ENCODE assay signal across 23 cellular contexts in the genomic region with DNA sequence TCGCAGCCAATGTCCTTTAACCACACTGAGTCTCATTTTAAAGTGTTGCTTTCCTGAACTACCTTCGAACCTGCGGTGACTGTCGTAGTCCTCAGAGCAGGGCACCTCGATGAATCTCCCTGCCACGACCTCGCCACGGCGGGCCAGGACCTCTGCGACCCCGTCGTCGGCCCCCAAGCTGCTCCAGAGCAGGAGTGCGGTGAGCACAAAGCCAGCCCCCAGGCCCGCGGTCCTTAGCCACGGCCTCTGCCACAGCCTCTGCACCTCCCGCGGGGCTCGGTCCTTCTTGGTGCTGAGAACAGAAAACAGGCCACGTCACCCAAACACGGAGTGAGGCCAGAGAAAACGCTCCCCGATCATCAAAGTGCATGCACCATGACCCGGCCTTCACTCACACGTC. TPM values are rescaled to one million over a fixed set of nuclear protein-coding genes. Genes with fewer than 3 reads are reported as not detected.
"Had no signal": no experiment of that assay in that cellular context is flagged by ENCODE, and none has a peak within 500 bp of the region (broad histone marks: within the 10 kb centered on the region; RNA-seq: fewer than 3 reads in every experiment).

No MANE protein-coding gene starts in this region.

- FAIRE-seq: colon, islet of Langerhans had no signal

- H3K27ac Mint-ChIP-seq: activated CD4-positive, alpha-beta memory T cell treated with anti-CD3 and anti-CD28 coated beads for 36 hours; activated naive CD4-positive, alpha-beta T cell treated with anti-CD3 and anti-CD28 coated beads for 36 hours; memory B cell had no signal

- H3K27me3 Mint-ChIP-seq: activated CD4-positive, alpha-beta memory T cell treated with anti-CD3 and anti-CD28 coated beads for 36 hours; memory B cell had no signal

- H3K4me3 ChIP-seq: adrenal gland, ascending aorta, gastroesophageal sphincter, heart left ventricle, sigmoid colon, smooth muscle cell, testis, vagina had no signal

- DNase-seq: activated CD4-positive, alpha-beta memory T cell treated with anti-CD3 and anti-CD28 coated beads for 36 hours; activated CD4-positive, alpha-beta T cell treated with anti-CD3 and anti-CD28 coated beads for 1 hour; activated effector memory CD4-positive, alpha-beta T cell treated with Interleukin-2 at 50 U/mL for 16 hours; activated naive CD4-positive, alpha-beta T cell treated with anti-CD3 and anti-CD28 coated beads for 36 hours; activated T-cell treated with anti-CD3 and anti-CD28 coated beads, Interleukin-2, amount 50 U/mL, for 48 hours; central memory CD4-positive, alpha-beta T cell had no signal

- H3K9me3 ChIP-seq: adrenal gland, ascending aorta, gastroesophageal sphincter, heart left ventricle, sigmoid colon, testis, vagina had no signal

- H3K27me3 ChIP-seq: adrenal gland, ascending aorta, dorsolateral prefrontal cortex, gastroesophageal sphincter, heart left ventricle, sigmoid colon, testis, vagina had no signal

- H3K36me3 ChIP-seq: ascending aorta had no signal

- H3K27ac ChIP-seq: adrenal gland, ascending aorta, dorsolateral prefrontal cortex, epithelial cell of prostate, gastroesophageal sphincter, heart left ventricle, sigmoid colon, testis, vagina had no signal

- H3K9me3 Mint-ChIP-seq: activated CD4-positive, alpha-beta memory T cell treated with anti-CD3 and anti-CD28 coated beads for 36 hours; activated naive CD4-positive, alpha-beta T cell treated with anti-CD3 and anti-CD28 coated beads for 36 hours; memory B cell had no signal

- H3K4me3 Mint-ChIP-seq: activated CD4-positive, alpha-beta memory T cell treated with anti-CD3 and anti-CD28 coated beads for 36 hours; activated naive CD4-positive, alpha-beta T cell treated with anti-CD3 and anti-CD28 coated beads for 36 hours; memory B cell had no signal

RNA-seq across cellular contexts. Expression of a gene that starts 43.8 kb away (rescaled TPM):
- total RNA-seq: activated CD4-positive, alpha-beta memory T cell treated with anti-CD3 and anti-CD28 coated beads for 36 hours; activated naive CD4-positive, alpha-beta T cell treated with anti-CD3 and anti-CD28 coated beads for 36 hours; adrenal gland; ascending aorta; gastroesophageal sphincter; liver; omental fat pad; posterior vena cava; sigmoid colon; smooth muscle cell; vagina had no signal
- polyA plus RNA-seq: adrenal gland, liver, neural cell, sigmoid colon, smooth muscle cell had no signal
